Comparison of ENCODE assay signal across 19 cellular contexts in genomic region chr11:68019486-68019885, GRCh38. TPM values are rescaled to one million over a fixed set of nuclear protein-coding genes. Genes with fewer than 3 reads are reported as not detected.
A peak's percentile ranks its signal among the peaks of the same experiment; 100 is the strongest.
DNase-seq lines count a peak whose midpoint lies in the region; ATAC-seq, FAIRE-seq and TF ChIP-seq lines count a peak whose summit lies in the region.
"Had no signal": no experiment of that assay in that cellular context is flagged by ENCODE, and none has a peak within 500 bp of the region (broad histone marks: within the 10 kb centered on the region; RNA-seq: fewer than 3 reads in every experiment).

No MANE protein-coding gene starts in this region.

- H4K20me1 ChIP-seq in astrocyte (ENCODE audit: insufficient read depth, low read length) = no peaks in the 10 kb centered on the region

- no peaks in the 10 kb centered on the region for H3K9me3 Mint-ChIP-seq in astrocyte (ENCODE audit: unreplicated experiment)
- H3K9me3 Mint-ChIP-seq: H9 had no signal

- peaks cover 4% of the 10 kb centered on the region for H3K27me3 Mint-ChIP-seq in astrocyte (ENCODE audit: low read depth, unreplicated experiment)

- peaks cover 2% of the 10 kb centered on the region for H3K79me1 ChIP-seq in neuronal stem cell (ENCODE audit: low read depth, low read length)

- intact Hi-C loops in esophagus squamous epithelium (cut with DNase I) (no loop called here), heart left ventricle (cut with DNase I) (loop anchor here in 1 of 10 donors (10.0 kb wide), 1 partner anchor 185 kb away; no protein-coding TSS in a partner anchor), posterior cingulate gyrus (cut with DNase I) (no loop called here)

- no peaks in the 10 kb centered on the region for H3K4me1 Mint-ChIP-seq in astrocyte (ENCODE audit: low read depth, unreplicated experiment)
- H3K4me1 Mint-ChIP-seq: B cell had no signal

- DNase-seq in A549 (ENCODE audit: low read depth in 1 of 2, low spot score in 1 of 2) (no peak), astrocyte (ENCODE audit: low read depth) (no peak), esophagus squamous epithelium (lab: John Stamatoyannopoulos, UW) (no peak), neuronal stem cell (ENCODE audit: low spot score) (no peak), Ammon's horn (ENCODE audit: low spot score) (no peak), T1000 (lab: John Stamatoyannopoulos, UW) (no peak), heart left ventricle (no peak), posterior cingulate gyrus (no peak)
- DNase-seq: CD8-positive, alpha-beta T cell; GOT3; H9 had no signal

- no peaks in the 10 kb centered on the region for H3K36me3 ChIP-seq in astrocyte (ENCODE audit: insufficient read depth, low read length)
- H3K36me3 ChIP-seq in esophagus squamous epithelium = peaks cover 0 to 19% (median 0%) of the 10 kb centered on the region in 3 donors
- H3K36me3 ChIP-seq in neuronal stem cell (replicated peaks in 1 of 2; ENCODE audit: control insufficient read depth in 2 of 2, insufficient read depth in 2 of 2, low read length in 2 of 2) = no peaks in the 10 kb centered on the region
- H3K36me3 ChIP-seq in heart left ventricle = peaks cover 0 to under 1% (median 0%) of the 10 kb centered on the region in 9 donors

- no peaks in the 10 kb centered on the region for H3K36me3 Mint-ChIP-seq in astrocyte (ENCODE audit: low read depth, unreplicated experiment)
- H3K36me3 Mint-ChIP-seq: CD8-positive, alpha-beta T cell had no signal

- no peak overlapping the region for H3K14ac ChIP-seq in neuronal stem cell (ENCODE audit: low read length)

- POLR2A ChIA-PET in A549 (lab: Yijun Ruan, JAX) = interaction anchor here (0.6 to 2.8 kb wide), 4 partner anchors 9 to 119 kb away, joined by 3 to 22 read pairs (median 4); partner anchors contain the start of genes ALDH3B1 and NDUFS8

- CTCF ChIA-PET in A549 (lab: Yijun Ruan, JAX) = interaction anchor here (0.6 to 12.3 kb wide), 8 partner anchors 10 to 1302 kb away, joined by 3 to 204 read pairs (median 4); partner anchors contain the start of genes ALDH3B1, NDUFS8, TCIRG1 and UNC93B1

- peak overlapping the region; percentile 63 for H3K27ac Mint-ChIP-seq in astrocyte (ENCODE audit: unreplicated experiment)
- H3K27ac Mint-ChIP-seq: B cell; CD8-positive, alpha-beta T cell had no signal

- peak overlapping the region; percentile 26 for H2BK12ac ChIP-seq in neuronal stem cell (ENCODE audit: low read length)

- no peak overlapping the region for H2BK120ac ChIP-seq in neuronal stem cell (ENCODE audit: low read depth, low read length)

- H3K9me3 ChIP-seq in A549 (no peaks in the 10 kb centered on the region), astrocyte (ENCODE audit: insufficient read depth, low read depth, low read length) (no peaks in the 10 kb centered on the region), esophagus squamous epithelium (peaks cover 0 to 3% (median 0%) of the 10 kb centered on the region in 3 donors), neuronal stem cell (replicated peaks in 1 of 2; ENCODE audit: control insufficient read depth in 2 of 2, insufficient read depth in 1 of 2, low read depth in 1 of 2, low read length in 2 of 2) (peaks cover 0 to under 1% of the 10 kb centered on the region in 2 donors), heart left ventricle (peaks cover 0 to 4% (median 0%) of the 10 kb centered on the region in 12 donors)

- 92% methylated on average over 9 of the region's 12 CpGs for whole genome bisulfite sequencing in A549 (ENCODE audit: missing lambda C conversion rate)
- 80% methylated on average over 2 of the region's 12 CpGs; no CpG with 5 or more reads in 1 of the 2 donors for WGBS in esophagus squamous epithelium, 2 donors
- WGBS in neuronal stem cell (ENCODE audit: extremely low coverage in 2 of 2, insufficient read length in 2 of 2, insufficient replicate concordance in 1 of 2), 2 donors = no CpG with 5 or more reads among the region's 12 CpGs
- WGBS in heart left ventricle, 4 donors = 86 to 92% (median 90%) methylated on average over 9 to 12 of the region's 12 CpGs

- peak overlapping the region; percentile 41; the same call in 2 of the 3 replicates for H3K4me2 ChIP-seq in A549
- no peak overlapping the region for H3K4me2 ChIP-seq in astrocyte (ENCODE audit: low read length)
- no peak overlapping the region for H3K4me2 ChIP-seq in neuronal stem cell (ENCODE audit: insufficient read depth, low read length, poor library complexity, severe bottlenecking)

- H3K79me2 ChIP-seq in astrocyte (ENCODE audit: insufficient read depth, low read length) = no peaks in the 10 kb centered on the region

- peak overlapping the region; percentile 38 for H2BK15ac ChIP-seq in neuronal stem cell (ENCODE audit: low read length)

- H3K27me3 ChIP-seq in astrocyte (ENCODE audit: insufficient read depth, low read length) = no peaks in the 10 kb centered on the region
- H3K27me3 ChIP-seq in esophagus squamous epithelium = no peaks in the 10 kb centered on the region
- H3K27me3 ChIP-seq in neuronal stem cell (ENCODE audit: control insufficient read depth in 3 of 3, insufficient read depth in 3 of 3, low read depth in 1 of 3, low read length in 3 of 3) = no peaks in the 10 kb centered on the region
- no peaks in the 10 kb centered on the region for H3K27me3 ChIP-seq in heart left ventricle
- H3K27me3 ChIP-seq: BLaER1 treated with 17β-estradiol and CSF1 and Interleukin-3, amounts not matched to agents 10 nM and 100 nM had no signal

- H3K23ac ChIP-seq in neuronal stem cell (ENCODE audit: low read depth, low read length, poor library complexity) = no peak overlapping the region

- TF ChIP-seq POLR2A in A549 (IDR thresholded peaks at IDR 0.05; ENCODE audit: low read length) (no peak), esophagus squamous epithelium (IDR thresholded peaks at IDR 0.05) (no peak), heart left ventricle (IDR thresholded peaks at IDR 0.05) (no peak)

- no peak overlapping the region for H2AFZ ChIP-seq in astrocyte (ENCODE audit: low read depth, low read length)
- no peak overlapping the region for H2AFZ ChIP-seq in neuronal stem cell (ENCODE audit: low read length)

- TF ChIP-seq CTCF in A549 (IDR thresholded peaks at IDR 0.05) (no peak), astrocyte (IDR thresholded peaks at IDR 0.05; ENCODE audit: insufficient read depth, low read depth, low read length) (no peak), esophagus squamous epithelium (IDR thresholded peaks at IDR 0.05) (no peak), heart left ventricle (IDR thresholded peaks at IDR 0.05) (no peak)

- H3K9ac ChIP-seq in astrocyte (ENCODE audit: low read length) (no peak overlapping the region), neuronal stem cell (ENCODE audit: low read depth, low read length, poor library complexity) (no peak overlapping the region)

- no peak for ATAC-seq in A549
- no peak for ATAC-seq in heart left ventricle
- ATAC-seq: CD8-positive, alpha-beta T cell; HepG2 had no signal

- no peak overlapping the region for H3K4me3 Mint-ChIP-seq in astrocyte (ENCODE audit: unreplicated experiment)
- H3K4me3 Mint-ChIP-seq: B cell; CD8-positive, alpha-beta T cell; H9 had no signal

- H3K4me3 ChIP-seq in A549 (no peak overlapping the region), astrocyte (ENCODE audit: insufficient read depth, low read depth, low read length) (no peak overlapping the region), esophagus squamous epithelium (no peak overlapping the region), neuronal stem cell (ENCODE audit: low read length in 2 of 2) (no peak overlapping the region), heart left ventricle (no peak overlapping the region)
- H3K4me3 ChIP-seq: BLaER1 treated with 17β-estradiol and CSF1 and Interleukin-3, amounts not matched to agents 10 nM and 100 nM had no signal

- no peak overlapping the region for H4K8ac ChIP-seq in neuronal stem cell (ENCODE audit: low read depth, low read length)

- no peak overlapping the region for H3K4ac ChIP-seq in neuronal stem cell (ENCODE audit: low read length)

- TF ChIP-seq RAD21 in A549 (conservative IDR thresholded peaks at IDR 0.05 in 1 of 2, IDR thresholded peaks at IDR 0.05 in 1 of 2) = no peak

- H3K18ac ChIP-seq in neuronal stem cell (ENCODE audit: low read length) = peak overlapping the region; percentile 58

- no peak for TF ChIP-seq EP300 in A549 (IDR thresholded peaks at IDR 0.05)

- peaks cover 66% of the 10 kb centered on the region for H3K4me1 ChIP-seq in A549
- H3K4me1 ChIP-seq in astrocyte (ENCODE audit: insufficient read depth, low read length) = peaks cover 5% of the 10 kb centered on the region
- H3K4me1 ChIP-seq in esophagus squamous epithelium = peaks cover 12 to 64% (median 27%) of the 10 kb centered on the region in 3 donors
- H3K4me1 ChIP-seq in neuronal stem cell (ENCODE audit: control insufficient read depth in 2 of 2, insufficient read depth in 1 of 2, low read depth in 1 of 2, low read length in 2 of 2) = peaks cover 12 to 33% of the 10 kb centered on the region in 2 donors
- H3K4me1 ChIP-seq in heart left ventricle = peaks cover 0 to 12% (median 1%) of the 10 kb centered on the region in 12 donors

- H2AK5ac ChIP-seq in neuronal stem cell (ENCODE audit: low read depth, low read length) = peak overlapping the region; percentile 91

- H3K27ac ChIP-seq in A549 (peak overlapping the region; percentile 99 to 100), astrocyte (ENCODE audit: low read depth, low read length) (no peak overlapping the region), esophagus squamous epithelium (peak overlapping the region in 3 of 4 donors; percentile 2 to 76 (median 64)), neuronal stem cell (replicated peaks; ENCODE audit: low read length) (no peak overlapping the region), heart left ventricle (no peak overlapping the region)
- H3K27ac ChIP-seq: 22Rv1 had no signal

- peak overlapping the region; percentile 29 for H2BK5ac ChIP-seq in neuronal stem cell (ENCODE audit: low read length)

- no peak for FAIRE-seq in A549 (lab: Jason Lieb, UNC)
- no peak for FAIRE-seq in astrocyte (lab: Jason Lieb, UNC)
- FAIRE-seq: G401.6, GM12891, GM18507, HepG2 had no signal

- no peak overlapping the region for H4K91ac ChIP-seq in neuronal stem cell (ENCODE audit: low read depth, low read length, poor library complexity)

RNA-seq across cellular contexts. Expression of gene ALDH3B1, which starts 9.4 kb away (rescaled TPM):
- polyA plus RNA-seq in A549 (2011; rRNA removed) (109 and 130 TPM in 2 replicates), A549 (2017; fragmentation: RNase III; extraction: RNeasy Plus Mini Kit Qiagen cat#74134 plus additional on column Dnase treatment) (93.7 to 104 TPM (median 94.4 TPM) in 3 replicates), heart left ventricle (1 to 10 TPM; 2.7 to 3.3 TPM)
- 155 and 214 TPM in 2 replicates for polyA plus RNA-seq in A549 (2012; cell fraction: cytosol; rRNA removed)
- polyA plus RNA-seq in A549 (2012; cell fraction: nucleus; rRNA removed) = 236 and 305 TPM in 2 replicates
- 46.0 and 65.0 TPM in 2 replicates for polyA minus RNA-seq in A549 (2011; rRNA and poly(A)+ RNA removed)
- total RNA-seq in astrocyte (1.1 and 1.3 TPM in 2 replicates), esophagus squamous epithelium (10 to 100 TPM in 2 of 4 donors, 1 to 10 TPM in 2; 1.6 to 15.7 (median 8.0) TPM), heart left ventricle (10 to 100 TPM in 2 of 9 donors, 1 to 10 TPM in 7; 2.3 to 25.4 (median 6.1) TPM)
- polyA plus RNA-seq in neuronal stem cell (2013, experiment 1 of 2) = 0.25 TPM
- 0.22 TPM for polyA plus RNA-seq in neuronal stem cell (2013, experiment 2 of 2)
- total RNA-seq: A673; CD8-positive, alpha-beta T cell; H9 had no signal

RNA-seq across cellular contexts. Expression of gene NDUFS8, which starts 11.0 kb away (rescaled TPM):
- 71.0 and 73.7 TPM in 2 replicates for polyA plus RNA-seq in A549 (2011; rRNA removed)
- 361 and 428 TPM in 2 replicates for polyA plus RNA-seq in A549 (2012; cell fraction: cytosol; rRNA removed)
- 379 and 494 TPM in 2 replicates for polyA plus RNA-seq in A549 (2012; cell fraction: nucleus; rRNA removed)
- polyA plus RNA-seq in A549 (2017; fragmentation: RNase III; extraction: RNeasy Plus Mini Kit Qiagen cat#74134 plus additional on column Dnase treatment) = 283 to 300 TPM (median 298 TPM) in 3 replicates
- 93.4 and 105 TPM in 2 replicates for polyA minus RNA-seq in A549 (2011; rRNA and poly(A)+ RNA removed)
- total RNA-seq in astrocyte = 159 and 170 TPM in 2 replicates
- 100 to 1,000 TPM; 112 to 192 (median 135) TPM for total RNA-seq in esophagus squamous epithelium
- 144 TPM for polyA plus RNA-seq in neuronal stem cell (2013, experiment 1 of 2)
- polyA plus RNA-seq in neuronal stem cell (2013, experiment 2 of 2) = 148 TPM
- 100 to 1,000 TPM; 262 to 948 (median 365) TPM for total RNA-seq in heart left ventricle
- polyA plus RNA-seq in heart left ventricle = 100 to 1,000 TPM; 310 to 870 TPM

RNA-seq across cellular contexts. Expression of gene UNC93B1, which starts 15.6 kb away (rescaled TPM):
- polyA plus RNA-seq in A549 (2011; rRNA removed) (49.4 and 55.5 TPM in 2 replicates), A549 (2017; fragmentation: RNase III; extraction: RNeasy Plus Mini Kit Qiagen cat#74134 plus additional on column Dnase treatment) (43.7 to 51.2 TPM (median 47.1 TPM) in 3 replicates), heart left ventricle (1 to 10 TPM; 5.0 to 6.5 TPM)
- polyA plus RNA-seq in A549 (2012; cell fraction: cytosol; rRNA removed) = 69.3 and 103 TPM in 2 replicates
- polyA plus RNA-seq in A549 (2012; cell fraction: nucleus; rRNA removed) = 270 and 373 TPM in 2 replicates
- 103 and 125 TPM in 2 replicates for polyA minus RNA-seq in A549 (2011; rRNA and poly(A)+ RNA removed)
- total RNA-seq in astrocyte (37.3 and 39.6 TPM in 2 replicates), esophagus squamous epithelium (10 to 100 TPM; 13.5 to 38.0 (median 31.5) TPM), heart left ventricle (10 to 100 TPM in 3 of 9 donors, 1 to 10 TPM in 6; 5.2 to 34.2 (median 7.9) TPM)
- polyA plus RNA-seq in neuronal stem cell (2013, experiment 1 of 2) = 4.9 TPM
- polyA plus RNA-seq in neuronal stem cell (2013, experiment 2 of 2) = 4.6 TPM

RNA-seq across cellular contexts. Expression of gene TCIRG1, which starts 19.3 kb away (rescaled TPM):
- polyA plus RNA-seq in A549 (2011; rRNA removed) = 36.3 and 49.4 TPM in 2 replicates
- 99.5 and 132 TPM in 2 replicates for polyA plus RNA-seq in A549 (2012; cell fraction: cytosol; rRNA removed)
- polyA plus RNA-seq in A549 (2012; cell fraction: nucleus; rRNA removed) = 1,336 and 1,871 TPM in 2 replicates
- polyA plus RNA-seq in A549 (2017; fragmentation: RNase III; extraction: RNeasy Plus Mini Kit Qiagen cat#74134 plus additional on column Dnase treatment) = 94.9 to 120 TPM (median 115 TPM) in 3 replicates
- 33.0 and 50.4 TPM in 2 replicates for polyA minus RNA-seq in A549 (2011; rRNA and poly(A)+ RNA removed)
- 55.1 and 56.5 TPM in 2 replicates for total RNA-seq in astrocyte
- total RNA-seq in esophagus squamous epithelium = 10 to 100 TPM; 46.6 to 70.5 (median 63.5) TPM
- polyA plus RNA-seq in neuronal stem cell (2013, experiment 1 of 2) = 5.7 TPM
- 4.8 TPM for polyA plus RNA-seq in neuronal stem cell (2013, experiment 2 of 2)
- 10 to 100 TPM; 10.2 to 88.7 (median 20.3) TPM for total RNA-seq in heart left ventricle
- 10 to 100 TPM; 25.5 to 36.9 TPM for polyA plus RNA-seq in heart left ventricle

Comparison
In these comparisons a context has a peak if more than half of its experiments do, and no peak if none do; other contexts are left out.
1. H3K27ac ChIP-seq: peak in A549 (2 of 2) and esophagus squamous epithelium (3 of 4); none in astrocyte (single experiment), neuronal stem cell (single experiment) and heart left ventricle (0 of 12).